ENCODE assay signal across 8 cellular contexts in genomic region chr5:134889335-134889734, GRCh38.
"Had no signal": no experiment of that assay in that cellular context is flagged by ENCODE, and none has a peak within 500 bp of the region (broad histone marks: within the 10 kb centered on the region; RNA-seq: fewer than 3 reads in every experiment).

No MANE protein-coding gene starts in this region.

- H3K4me3 ChIP-seq: GM23248, K562 had no signal

- H3K4me3 Mint-ChIP-seq: H9, HFFc6 had no signal

- H3K27ac ChIP-seq: GM23248, HL-60 had no signal

- DNase-seq: GM23248, GOT3, H9, HCEC 1CT, HFFc6, IMR-90 had no signal

- ATAC-seq: K562 had no signal

- H3K9me3 Mint-ChIP-seq: H9, HFFc6 had no signal

- H3K27ac Mint-ChIP-seq: H9, HFFc6 had no signal
